In genomic region chr1:119140177-119141019, GRCh38 we compare ENCODE assay signal across 8 cellular contexts. TPM values are rescaled to one million over a fixed set of nuclear protein-coding genes. Genes with fewer than 3 reads are reported as not detected.
DNase-seq lines count a peak whose midpoint lies in the region; TF ChIP-seq lines count a peak whose summit lies in the region.

Gene WARS2, minus strand, starts transcription at chr1:119140653. Its CDS starts 9 bp downstream, at chr1:119140644.

- peak within 1 kb of the TSS; percentile 83 for H3K9ac ChIP-seq in neural cell (ENCODE audit: low read length)

- H3K9me3 ChIP-seq in HAP-1 (no peaks in the 10 kb centered on the region), MG63 (no peaks in the 10 kb centered on the region), neural cell (ENCODE audit: low read length) (no peaks in the 10 kb centered on the region), stomach (no peaks in the 10 kb centered on the region)

- H3K27me3 ChIP-seq in HAP-1 (ENCODE audit: low read depth) = no peaks in the 10 kb centered on the region
- no peaks in the 10 kb centered on the region for H3K27me3 ChIP-seq in MG63
- H3K27me3 ChIP-seq in neural cell (ENCODE audit: insufficient read depth, low read depth, low read length) = no peaks in the 10 kb centered on the region
- H3K27me3 ChIP-seq in stomach = no peaks in the 10 kb centered on the region

- H3K4me3 ChIP-seq in HAP-1 (peak within 1 kb of the TSS; percentile 79), MG63 (peak within 1 kb of the TSS; percentile 91), fibroblast of villous mesenchyme (ENCODE audit: low read depth, low read length) (peak within 1 kb of the TSS; percentile 90), neural cell (ENCODE audit: low read length) (peak within 1 kb of the TSS; percentile 74), stomach (peak within 1 kb of the TSS; percentile 54 to 61 (median 58))

- H3K27ac ChIP-seq in neural cell (ENCODE audit: low read length) (peak within 1 kb of the TSS; percentile 92), stomach (peak within 1 kb of the TSS; percentile 93 to 99 (median 97))

- in situ Hi-C loops in G401 (cut with HindIII; ENCODE audit: low sequenced_read_pairs) = no loop called here
- in situ Hi-C loops in HAP-1 (cut with MboI; ENCODE audit: low sequenced_read_pairs) = no loop called here

- H4K20me1 ChIP-seq in neural cell (ENCODE audit: insufficient read depth) = no peaks in the 10 kb centered on the region

- TF ChIP-seq EP300 in neural cell (conservative IDR thresholded peaks at IDR 0.05; ENCODE audit: poor library complexity, severe bottlenecking) (peak; percentile 77), stomach (IDR thresholded peaks at IDR 0.05) (no peak)

- H3K9me2 ChIP-seq in neural cell (ENCODE audit: insufficient read depth, low read length) = no peaks in the 10 kb centered on the region

- H3K79me2 ChIP-seq in neural cell (replicated peaks; ENCODE audit: insufficient read depth, low read length) = peaks cover 5% of the 10 kb centered on the region

- H3K36me3 ChIP-seq in HAP-1 (replicated peaks) (no peaks in the 10 kb centered on the region), MG63 (0 out of 2 replicates have a peak, but pooled peaks cover 3% of the 10 kb centered on the region), neural cell (ENCODE audit: insufficient read depth, low read length) (no peaks in the 10 kb centered on the region), stomach (peaks cover 0 to 11% (median 3%) of the 10 kb centered on the region in 4 donors)

- TF ChIP-seq POLR2A in stomach (IDR thresholded peaks at IDR 0.05) = peak in 2 of 4 donors; percentile 8 to 35

- DNase-seq in G401 (ENCODE audit: low spot score) (peak; percentile 99), HAP-1 (ENCODE audit: low spot score in 2 of 2) (peak; percentile 95), MG63 (peak; percentile 98), SHP77 (lab: John Stamatoyannopoulos, UW) (peak; percentile 96 to 97), fibroblast of villous mesenchyme (ENCODE audit: low read depth) (peak; percentile 99), stomach (peak; percentile 96)
- peak; percentile 90 for DNase-seq in activated effector memory CD4-positive, alpha-beta T cell treated with Interleukin-2 at 50 U/mL for 16 hours

- whole genome bisulfite sequencing in stomach, 5 donors = 0 to 1% (median 0%) methylated on average over 46 to 50 of the region's 50 CpGs

- peak within 1 kb of the TSS; percentile 82 for H3K4me2 ChIP-seq in neural cell (ENCODE audit: low read length)

- peak within 1 kb of the TSS; percentile 70 for H2AFZ ChIP-seq in neural cell (ENCODE audit: low read depth, low read length)

- H3F3A ChIP-seq in neural cell (ENCODE audit: insufficient read depth, low read length, poor library complexity, severe bottlenecking) = no peaks in the 10 kb centered on the region

- TF ChIP-seq CTCF in fibroblast of villous mesenchyme (IDR thresholded peaks at IDR 0.05; ENCODE audit: insufficient read depth, low read depth, low read length) = no peak
- TF ChIP-seq CTCF in neural cell (IDR thresholded peaks at IDR 0.05; ENCODE audit: poor library complexity, severe bottlenecking) = no peak
- TF ChIP-seq CTCF in stomach (IDR thresholded peaks at IDR 0.05) = peak in 1 of 7 experiments; percentile 25

- peak; percentile 23 for TF ChIP-seq RAD21 in neural cell (conservative IDR thresholded peaks at IDR 0.05)

- peaks cover 24% of the 10 kb centered on the region for H3K4me1 ChIP-seq in HAP-1
- peaks cover 9 to 30% (median 27%) of the 10 kb centered on the region in 4 donors for H3K4me1 ChIP-seq in stomach

- intact Hi-C loops in stomach (cut with DNase I; ENCODE audit: low total_unique reads) = no loop called here

TF ChIP-seq in neural cell, 6 proteins besides CTCF, POLR2A, EP300 and RAD21:
- TF ChIP-seq EZH2 (IDR thresholded peaks at IDR 0.05; ENCODE audit: borderline replicate concordance, insufficient read depth, low read length, poor library complexity, severe bottlenecking) (no peak), POLR2AphosphoS5 (IDR thresholded peaks at IDR 0.05) (peak; percentile 85), TAF1 (IDR thresholded peaks at IDR 0.05; ENCODE audit: low read depth) (peak; percentile 80), MXI1 (conservative IDR thresholded peaks at IDR 0.05; ENCODE audit: poor library complexity, severe bottlenecking) (peak; percentile 97), SMC3 (conservative IDR thresholded peaks at IDR 0.05; ENCODE audit: poor library complexity) (peak; percentile 54), REST (IDR thresholded peaks at IDR 0.05; ENCODE audit: borderline replicate concordance) (peak; percentile 80)

RNA-seq across cellular contexts. Expression of gene WARS2, which starts in this region (rescaled TPM):
- 15.5 and 16.4 TPM in 2 replicates for total RNA-seq in G401 (2014; rRNA removed; shearing (Covaris generic))
- 29.0 and 37.9 TPM in 2 replicates for total RNA-seq in MG63 (2014; rRNA removed; shearing (Covaris generic); ENCODE audit: low replicate concordance)
- total RNA-seq in fibroblast of villous mesenchyme = 20.3 TPM in 2 replicates
- polyA plus RNA-seq in neural cell = 4.7 and 4.8 TPM in 2 replicates
- polyA minus RNA-seq in neural cell = 13.6 and 15.5 TPM in 2 replicates
- total RNA-seq in stomach = 10 to 100 TPM in 3 of 5 donors, 1 to 10 TPM in 2; 3.5 to 48.4 (median 13.6) TPM
- 10 to 100 TPM in 1 of 3 donors, 1 to 10 TPM in 2; 5.9 to 11.9 (median 6.4) TPM for polyA plus RNA-seq in stomach

Comparison
In these comparisons a context has a peak if more than half of its experiments do, and no peak if none do; other contexts are left out.
1. Peak in every context shown above with its lines: DNase-seq, H3K4me3 ChIP-seq and H3K27ac ChIP-seq.